ENCODE assay signal across 1 cellular context in the genomic region with DNA sequence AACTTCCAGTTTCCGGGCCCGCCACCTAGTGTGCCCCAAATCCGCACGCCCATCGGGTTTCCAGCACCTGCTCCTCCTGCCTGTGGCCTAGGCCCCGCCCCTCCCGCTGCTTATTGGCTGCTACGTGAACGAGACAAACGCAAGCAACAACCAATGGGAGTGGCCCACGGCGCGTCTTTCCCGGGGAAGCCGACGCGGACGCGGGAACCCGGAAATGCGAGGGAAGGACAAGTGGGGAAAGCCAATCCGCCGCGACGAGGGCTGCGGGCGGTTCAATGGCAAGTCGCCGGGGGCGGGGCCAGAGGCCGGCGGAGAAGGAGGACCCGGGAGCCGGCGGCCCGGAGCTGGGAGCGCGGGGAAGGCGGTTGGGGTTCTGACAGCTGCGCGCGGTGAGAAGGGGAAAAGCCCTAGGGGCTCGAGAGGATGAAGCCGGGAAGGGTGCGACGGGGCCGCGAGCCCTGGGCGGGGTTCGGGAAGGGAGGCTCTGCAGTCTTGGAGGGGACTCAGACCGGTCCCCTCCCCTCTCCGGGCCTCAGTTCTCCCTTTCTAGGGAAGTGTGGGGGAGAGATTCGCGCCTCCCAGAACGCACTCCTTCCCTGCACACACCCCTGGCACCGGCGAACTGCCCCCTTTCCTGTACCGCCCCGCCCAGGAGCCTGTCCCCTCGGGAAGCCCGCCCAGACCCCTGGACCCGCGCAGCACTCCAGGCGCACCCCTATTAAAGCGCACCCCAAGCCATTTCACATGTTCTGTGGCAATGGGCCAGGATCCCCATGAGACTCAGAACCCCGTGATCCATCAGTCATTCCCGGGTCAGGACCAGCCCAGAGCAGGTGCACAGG.
TF ChIP-seq lines count a peak whose summit lies in the region.

A gene (plus strand): TSS at position 305 of the 842 bp plus-strand sequence. CDS start 1,696 bp downstream, outside the sequence.

TF ChIP-seq in GM12878, 131 proteins besides CTCF, POLR2A, EP300 and RAD21 (continued from another document and continues in another):
- TF ChIP-seq, protein P1, sequence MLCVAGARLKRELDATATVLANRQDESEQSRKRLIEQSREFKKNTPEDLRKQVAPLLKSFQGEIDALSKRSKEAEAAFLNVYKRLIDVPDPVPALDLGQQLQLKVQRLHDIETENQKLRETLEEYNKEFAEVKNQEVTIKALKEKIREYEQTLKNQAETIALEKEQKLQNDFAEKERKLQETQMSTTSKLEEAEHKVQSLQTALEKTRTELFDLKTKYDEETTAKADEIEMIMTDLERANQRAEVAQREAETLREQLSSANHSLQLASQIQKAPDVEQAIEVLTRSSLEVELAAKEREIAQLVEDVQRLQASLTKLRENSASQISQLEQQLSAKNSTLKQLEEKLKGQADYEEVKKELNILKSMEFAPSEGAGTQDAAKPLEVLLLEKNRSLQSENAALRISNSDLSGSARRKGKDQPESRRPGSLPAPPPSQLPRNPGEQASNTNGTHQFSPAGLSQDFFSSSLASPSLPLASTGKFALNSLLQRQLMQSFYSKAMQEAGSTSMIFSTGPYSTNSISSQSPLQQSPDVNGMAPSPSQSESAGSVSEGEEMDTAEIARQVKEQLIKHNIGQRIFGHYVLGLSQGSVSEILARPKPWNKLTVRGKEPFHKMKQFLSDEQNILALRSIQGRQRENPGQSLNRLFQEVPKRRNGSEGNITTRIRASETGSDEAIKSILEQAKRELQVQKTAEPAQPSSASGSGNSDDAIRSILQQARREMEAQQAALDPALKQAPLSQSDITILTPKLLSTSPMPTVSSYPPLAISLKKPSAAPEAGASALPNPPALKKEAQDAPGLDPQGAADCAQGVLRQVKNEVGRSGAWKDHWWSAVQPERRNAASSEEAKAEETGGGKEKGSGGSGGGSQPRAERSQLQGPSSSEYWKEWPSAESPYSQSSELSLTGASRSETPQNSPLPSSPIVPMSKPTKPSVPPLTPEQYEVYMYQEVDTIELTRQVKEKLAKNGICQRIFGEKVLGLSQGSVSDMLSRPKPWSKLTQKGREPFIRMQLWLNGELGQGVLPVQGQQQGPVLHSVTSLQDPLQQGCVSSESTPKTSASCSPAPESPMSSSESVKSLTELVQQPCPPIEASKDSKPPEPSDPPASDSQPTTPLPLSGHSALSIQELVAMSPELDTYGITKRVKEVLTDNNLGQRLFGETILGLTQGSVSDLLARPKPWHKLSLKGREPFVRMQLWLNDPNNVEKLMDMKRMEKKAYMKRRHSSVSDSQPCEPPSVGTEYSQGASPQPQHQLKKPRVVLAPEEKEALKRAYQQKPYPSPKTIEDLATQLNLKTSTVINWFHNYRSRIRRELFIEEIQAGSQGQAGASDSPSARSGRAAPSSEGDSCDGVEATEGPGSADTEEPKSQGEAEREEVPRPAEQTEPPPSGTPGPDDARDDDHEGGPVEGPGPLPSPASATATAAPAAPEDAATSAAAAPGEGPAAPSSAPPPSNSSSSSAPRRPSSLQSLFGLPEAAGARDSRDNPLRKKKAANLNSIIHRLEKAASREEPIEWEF (IDR thresholded peaks at IDR 0.05; ENCODE audit: insufficient replicate concordance, low read depth, low read length): no peak
- TF ChIP-seq YBX1 (IDR thresholded peaks at IDR 0.05): no peak
- peak; percentile 29; the same call in 1 of the 2 replicates for TF ChIP-seq FOXK2 (IDR thresholded peaks at IDR 0.05)
- TF ChIP-seq ESRRA (IDR thresholded peaks at IDR 0.05; ENCODE audit: low read length): no peak
- TF ChIP-seq, protein P2, sequence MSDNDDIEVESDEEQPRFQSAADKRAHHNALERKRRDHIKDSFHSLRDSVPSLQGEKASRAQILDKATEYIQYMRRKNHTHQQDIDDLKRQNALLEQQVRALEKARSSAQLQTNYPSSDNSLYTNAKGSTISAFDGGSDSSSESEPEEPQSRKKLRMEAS (IDR thresholded peaks at IDR 0.05; ENCODE audit: low read depth, low read length): 0 out of 2 replicates have a peak, but pooled peaks have one; percentile 29
- TF ChIP-seq FOXM1 (IDR thresholded peaks at IDR 0.05; ENCODE audit: low read depth, low read length): no peak
- TF ChIP-seq, protein P3, sequence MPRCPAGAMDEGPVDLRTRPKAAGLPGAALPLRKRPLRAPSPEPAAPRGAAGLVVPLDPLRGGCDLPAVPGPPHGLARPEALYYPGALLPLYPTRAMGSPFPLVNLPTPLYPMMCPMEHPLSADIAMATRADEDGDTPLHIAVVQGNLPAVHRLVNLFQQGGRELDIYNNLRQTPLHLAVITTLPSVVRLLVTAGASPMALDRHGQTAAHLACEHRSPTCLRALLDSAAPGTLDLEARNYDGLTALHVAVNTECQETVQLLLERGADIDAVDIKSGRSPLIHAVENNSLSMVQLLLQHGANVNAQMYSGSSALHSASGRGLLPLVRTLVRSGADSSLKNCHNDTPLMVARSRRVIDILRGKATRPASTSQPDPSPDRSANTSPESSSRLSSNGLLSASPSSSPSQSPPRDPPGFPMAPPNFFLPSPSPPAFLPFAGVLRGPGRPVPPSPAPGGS (IDR thresholded peaks at IDR 0.05; ENCODE audit: borderline replicate concordance, insufficient read depth, low read depth, low read length, poor library complexity, severe bottlenecking): peak; percentile 7
- TF ChIP-seq POLR2AphosphoS5 (IDR thresholded peaks at IDR 0.05; ENCODE audit: low read length): peak; percentile 68
- TF ChIP-seq CREM (IDR thresholded peaks at IDR 0.05; ENCODE audit: low read depth): peak; percentile 92
- TF ChIP-seq, protein P4, sequence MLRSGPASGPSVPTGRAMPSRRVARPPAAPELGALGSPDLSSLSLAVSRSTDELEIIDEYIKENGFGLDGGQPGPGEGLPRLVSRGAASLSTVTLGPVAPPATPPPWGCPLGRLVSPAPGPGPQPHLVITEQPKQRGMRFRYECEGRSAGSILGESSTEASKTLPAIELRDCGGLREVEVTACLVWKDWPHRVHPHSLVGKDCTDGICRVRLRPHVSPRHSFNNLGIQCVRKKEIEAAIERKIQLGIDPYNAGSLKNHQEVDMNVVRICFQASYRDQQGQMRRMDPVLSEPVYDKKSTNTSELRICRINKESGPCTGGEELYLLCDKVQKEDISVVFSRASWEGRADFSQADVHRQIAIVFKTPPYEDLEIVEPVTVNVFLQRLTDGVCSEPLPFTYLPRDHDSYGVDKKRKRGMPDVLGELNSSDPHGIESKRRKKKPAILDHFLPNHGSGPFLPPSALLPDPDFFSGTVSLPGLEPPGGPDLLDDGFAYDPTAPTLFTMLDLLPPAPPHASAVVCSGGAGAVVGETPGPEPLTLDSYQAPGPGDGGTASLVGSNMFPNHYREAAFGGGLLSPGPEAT (IDR thresholded peaks at IDR 0.05; ENCODE audit: low read depth): 0 out of 2 replicates have a peak, but pooled peaks have one; percentile 25
- TF ChIP-seq FOS (IDR thresholded peaks at IDR 0.05; ENCODE audit: borderline replicate concordance, extremely low read depth, insufficient read length): peak; percentile 53
- peak; percentile 74; the same call in 1 of the 2 replicates for TF ChIP-seq RB1 (IDR thresholded peaks at IDR 0.05; ENCODE audit: borderline replicate concordance)
- TF ChIP-seq NRF1 (conservative IDR thresholded peaks at IDR 0.05; ENCODE audit: low read depth, low read length): no peak
- no peak for TF ChIP-seq ZNF384 (IDR thresholded peaks at IDR 0.05; ENCODE audit: borderline replicate concordance, low read depth, low read length)
- TF ChIP-seq ETV6 (conservative IDR thresholded peaks at IDR 0.05 in 1 of 2, IDR thresholded peaks at IDR 0.05 in 1 of 2; ENCODE audit: borderline replicate concordance in 1 of 2, low read depth in 1 of 2): 0 out of 4 replicates have a peak, but pooled peaks of 1 of the 2 experiments have one; percentile 29
- TF ChIP-seq ZNF207 (IDR thresholded peaks at IDR 0.05; ENCODE audit: borderline replicate concordance): no peak
- TF ChIP-seq TCF12 (IDR thresholded peaks at IDR 0.05; ENCODE audit: low read depth, low read length): peak; percentile 81
- TF ChIP-seq, protein P5, sequence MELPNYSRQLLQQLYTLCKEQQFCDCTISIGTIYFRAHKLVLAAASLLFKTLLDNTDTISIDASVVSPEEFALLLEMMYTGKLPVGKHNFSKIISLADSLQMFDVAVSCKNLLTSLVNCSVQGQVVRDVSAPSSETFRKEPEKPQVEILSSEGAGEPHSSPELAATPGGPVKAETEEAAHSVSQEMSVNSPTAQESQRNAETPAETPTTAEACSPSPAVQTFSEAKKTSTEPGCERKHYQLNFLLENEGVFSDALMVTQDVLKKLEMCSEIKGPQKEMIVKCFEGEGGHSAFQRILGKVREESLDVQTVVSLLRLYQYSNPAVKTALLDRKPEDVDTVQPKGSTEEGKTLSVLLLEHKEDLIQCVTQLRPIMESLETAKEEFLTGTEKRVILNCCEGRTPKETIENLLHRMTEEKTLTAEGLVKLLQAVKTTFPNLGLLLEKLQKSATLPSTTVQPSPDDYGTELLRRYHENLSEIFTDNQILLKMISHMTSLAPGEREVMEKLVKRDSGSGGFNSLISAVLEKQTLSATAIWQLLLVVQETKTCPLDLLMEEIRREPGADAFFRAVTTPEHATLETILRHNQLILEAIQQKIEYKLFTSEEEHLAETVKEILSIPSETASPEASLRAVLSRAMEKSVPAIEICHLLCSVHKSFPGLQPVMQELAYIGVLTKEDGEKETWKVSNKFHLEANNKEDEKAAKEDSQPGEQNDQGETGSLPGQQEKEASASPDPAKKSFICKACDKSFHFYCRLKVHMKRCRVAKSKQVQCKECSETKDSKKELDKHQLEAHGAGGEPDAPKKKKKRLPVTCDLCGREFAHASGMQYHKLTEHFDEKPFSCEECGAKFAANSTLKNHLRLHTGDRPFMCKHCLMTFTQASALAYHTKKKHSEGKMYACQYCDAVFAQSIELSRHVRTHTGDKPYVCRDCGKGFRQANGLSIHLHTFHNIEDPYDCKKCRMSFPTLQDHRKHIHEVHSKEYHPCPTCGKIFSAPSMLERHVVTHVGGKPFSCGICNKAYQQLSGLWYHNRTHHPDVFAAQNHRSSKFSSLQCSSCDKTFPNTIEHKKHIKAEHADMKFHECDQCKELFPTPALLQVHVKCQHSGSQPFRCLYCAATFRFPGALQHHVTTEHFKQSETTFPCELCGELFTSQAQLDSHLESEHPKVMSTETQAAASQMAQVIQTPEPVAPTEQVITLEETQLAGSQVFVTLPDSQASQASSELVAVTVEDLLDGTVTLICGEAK (IDR thresholded peaks at IDR 0.05; ENCODE audit: borderline replicate concordance): peak; percentile 78; the same call in 1 of the 2 replicates
- TF ChIP-seq NFYA (IDR thresholded peaks at IDR 0.05; ENCODE audit: borderline replicate concordance, low read depth, low read length): 0 out of 2 replicates have a peak, but pooled peaks have one; percentile 9
- peak; percentile 54; the same call in 1 of the 2 replicates for TF ChIP-seq TAF1 (IDR thresholded peaks at IDR 0.05; ENCODE audit: borderline replicate concordance, low read depth, low read length)
- no peak for TF ChIP-seq ZNF274 (IDR thresholded peaks at IDR 0.05; ENCODE audit: insufficient read depth, insufficient read length)
- TF ChIP-seq, protein P6, sequence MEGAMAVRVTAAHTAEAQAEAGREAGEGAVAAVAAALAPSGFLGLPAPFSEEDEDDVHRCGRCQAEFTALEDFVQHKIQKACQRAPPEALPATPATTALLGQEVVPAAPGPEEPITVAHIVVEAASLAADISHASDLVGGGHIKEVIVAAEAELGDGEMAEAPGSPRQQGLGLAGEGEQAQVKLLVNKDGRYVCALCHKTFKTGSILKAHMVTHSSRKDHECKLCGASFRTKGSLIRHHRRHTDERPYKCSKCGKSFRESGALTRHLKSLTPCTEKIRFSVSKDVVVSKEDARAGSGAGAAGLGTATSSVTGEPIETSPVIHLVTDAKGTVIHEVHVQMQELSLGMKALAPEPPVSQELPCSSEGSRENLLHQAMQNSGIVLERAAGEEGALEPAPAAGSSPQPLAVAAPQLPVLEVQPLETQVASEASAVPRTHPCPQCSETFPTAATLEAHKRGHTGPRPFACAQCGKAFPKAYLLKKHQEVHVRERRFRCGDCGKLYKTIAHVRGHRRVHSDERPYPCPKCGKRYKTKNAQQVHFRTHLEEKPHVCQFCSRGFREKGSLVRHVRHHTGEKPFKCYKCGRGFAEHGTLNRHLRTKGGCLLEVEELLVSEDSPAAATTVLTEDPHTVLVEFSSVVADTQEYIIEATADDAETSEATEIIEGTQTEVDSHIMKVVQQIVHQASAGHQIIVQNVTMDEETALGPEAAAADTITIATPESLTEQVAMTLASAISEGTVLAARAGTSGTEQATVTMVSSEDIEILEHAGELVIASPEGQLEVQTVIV (IDR thresholded peaks at IDR 0.05; ENCODE audit: borderline replicate concordance, partially characterized antibody): peak; percentile 95
- no peak for TF ChIP-seq KAT2A (conservative IDR thresholded peaks at IDR 0.05; ENCODE audit: control insufficient read depth, low read depth, low read length)
- TF ChIP-seq, protein P7, sequence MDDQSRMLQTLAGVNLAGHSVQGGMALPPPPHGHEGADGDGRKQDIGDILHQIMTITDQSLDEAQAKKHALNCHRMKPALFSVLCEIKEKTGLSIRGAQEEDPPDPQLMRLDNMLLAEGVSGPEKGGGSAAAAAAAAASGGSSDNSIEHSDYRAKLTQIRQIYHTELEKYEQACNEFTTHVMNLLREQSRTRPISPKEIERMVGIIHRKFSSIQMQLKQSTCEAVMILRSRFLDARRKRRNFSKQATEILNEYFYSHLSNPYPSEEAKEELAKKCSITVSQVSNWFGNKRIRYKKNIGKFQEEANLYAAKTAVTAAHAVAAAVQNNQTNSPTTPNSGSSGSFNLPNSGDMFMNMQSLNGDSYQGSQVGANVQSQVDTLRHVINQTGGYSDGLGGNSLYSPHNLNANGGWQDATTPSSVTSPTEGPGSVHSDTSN (IDR thresholded peaks at IDR 0.05; ENCODE audit: insufficient replicate concordance, low read depth, low read length): peak; percentile 96
- TF ChIP-seq EED (IDR thresholded peaks at IDR 0.05; ENCODE audit: low read depth): peak; percentile 36
- peak; percentile 44 for TF ChIP-seq HCFC1 (IDR thresholded peaks at IDR 0.05; ENCODE audit: low read length)
- TF ChIP-seq RFX5 (IDR thresholded peaks at IDR 0.05; ENCODE audit: low read depth, low read length): peak; percentile 78
- TF ChIP-seq, protein P8, sequence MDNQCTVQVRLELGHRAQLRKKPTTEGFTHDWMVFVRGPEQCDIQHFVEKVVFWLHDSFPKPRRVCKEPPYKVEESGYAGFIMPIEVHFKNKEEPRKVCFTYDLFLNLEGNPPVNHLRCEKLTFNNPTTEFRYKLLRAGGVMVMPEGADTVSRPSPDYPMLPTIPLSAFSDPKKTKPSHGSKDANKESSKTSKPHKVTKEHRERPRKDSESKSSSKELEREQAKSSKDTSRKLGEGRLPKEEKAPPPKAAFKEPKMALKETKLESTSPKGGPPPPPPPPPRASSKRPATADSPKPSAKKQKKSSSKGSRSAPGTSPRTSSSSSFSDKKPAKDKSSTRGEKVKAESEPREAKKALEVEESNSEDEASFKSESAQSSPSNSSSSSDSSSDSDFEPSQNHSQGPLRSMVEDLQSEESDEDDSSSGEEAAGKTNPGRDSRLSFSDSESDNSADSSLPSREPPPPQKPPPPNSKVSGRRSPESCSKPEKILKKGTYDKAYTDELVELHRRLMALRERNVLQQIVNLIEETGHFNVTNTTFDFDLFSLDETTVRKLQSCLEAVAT (IDR thresholded peaks at IDR 0.05): no peak
- TF ChIP-seq IKZF2 (IDR thresholded peaks at IDR 0.05): peak; percentile 52 to 65
- TF ChIP-seq SIN3A (IDR thresholded peaks at IDR 0.05; ENCODE audit: low read depth, low read length): no peak; the same call in none of the 2 replicates
- TF ChIP-seq, protein P9, sequence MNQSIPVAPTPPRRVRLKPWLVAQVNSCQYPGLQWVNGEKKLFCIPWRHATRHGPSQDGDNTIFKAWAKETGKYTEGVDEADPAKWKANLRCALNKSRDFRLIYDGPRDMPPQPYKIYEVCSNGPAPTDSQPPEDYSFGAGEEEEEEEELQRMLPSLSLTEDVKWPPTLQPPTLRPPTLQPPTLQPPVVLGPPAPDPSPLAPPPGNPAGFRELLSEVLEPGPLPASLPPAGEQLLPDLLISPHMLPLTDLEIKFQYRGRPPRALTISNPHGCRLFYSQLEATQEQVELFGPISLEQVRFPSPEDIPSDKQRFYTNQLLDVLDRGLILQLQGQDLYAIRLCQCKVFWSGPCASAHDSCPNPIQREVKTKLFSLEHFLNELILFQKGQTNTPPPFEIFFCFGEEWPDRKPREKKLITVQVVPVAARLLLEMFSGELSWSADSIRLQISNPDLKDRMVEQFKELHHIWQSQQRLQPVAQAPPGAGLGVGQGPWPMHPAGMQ (IDR thresholded peaks at IDR 0.05; ENCODE audit: borderline replicate concordance): no peak
